ENCODE assay signal across 10 cellular contexts in the genomic region with DNA sequence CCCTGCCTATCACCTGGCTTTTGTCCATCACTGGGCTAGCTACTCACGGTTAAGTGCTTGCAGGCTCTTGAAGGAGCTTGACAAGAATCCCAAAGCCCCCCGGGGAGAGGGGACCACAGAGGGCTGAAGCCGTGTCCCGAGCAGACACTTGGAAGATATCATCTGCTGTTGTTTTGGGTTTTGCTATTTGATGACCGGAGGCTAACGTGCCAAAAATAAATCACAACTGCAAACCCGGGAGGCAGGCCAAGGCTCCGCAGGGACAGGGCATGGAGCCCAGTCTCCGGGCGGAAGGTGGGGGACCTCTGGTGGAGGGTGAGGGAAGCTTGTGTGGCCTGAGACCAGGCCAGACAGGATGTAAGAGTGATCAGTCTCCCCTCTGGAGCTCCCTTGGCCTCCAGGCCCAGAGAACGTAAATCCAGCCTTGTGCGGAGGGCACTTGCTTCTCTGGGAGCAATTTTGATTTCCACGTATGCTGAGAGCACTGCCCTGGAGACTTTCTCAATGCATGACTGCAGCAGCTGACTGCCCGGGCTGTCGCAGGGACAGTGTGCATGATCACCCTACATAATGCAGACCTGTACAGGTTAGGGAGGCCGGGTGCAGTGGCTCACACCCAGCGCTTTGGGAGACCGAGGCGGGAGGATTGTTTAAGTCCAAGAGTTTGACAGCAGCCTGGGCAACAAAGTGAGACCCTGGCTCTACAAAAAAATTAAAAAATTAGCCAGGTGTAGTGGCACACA. TPM values are rescaled to one million over a fixed set of nuclear protein-coding genes. Genes with fewer than 3 reads are reported as not detected.
DNase-seq lines count a peak whose midpoint lies in the region; ATAC-seq and TF ChIP-seq lines count a peak whose summit lies in the region.
"Had no signal": no experiment of that assay in that cellular context is flagged by ENCODE, and none has a peak within 500 bp of the region (broad histone marks: within the 10 kb centered on the region; RNA-seq: fewer than 3 reads in every experiment).

A gene (minus strand): TSS at position 164 of the 743 bp plus-strand sequence. CDS start 4,011 bp downstream, outside the sequence.

- no peaks in the 10 kb centered on the region for H3K9me3 ChIP-seq in WERI-Rb-1 (ENCODE audit: severe bottlenecking)
- H3K9me3 ChIP-seq in psoas muscle = no peaks in the 10 kb centered on the region

- TF ChIP-seq CTCF in AG04449 (IDR thresholded peaks at IDR 0.05; ENCODE audit: insufficient read depth, low read length, missing control alignments) = peak; percentile 29
- peak; percentile 52 for TF ChIP-seq CTCF in WERI-Rb-1 (IDR thresholded peaks at IDR 0.05; ENCODE audit: low read depth, low read length)
- peak; percentile 75 for TF ChIP-seq CTCF in psoas muscle (IDR thresholded peaks at IDR 0.05)

- H3K27ac Mint-ChIP-seq in activated T-helper 17 cell treated with anti-CD3 and anti-CD28 coated beads, Interleukin-2, amount 50 U/mL, for 72 hours = no peak within 1 kb of the TSS
- H3K27ac Mint-ChIP-seq: activated naive CD4-positive, alpha-beta T cell treated with anti-CD3 and anti-CD28 coated beads, Interleukin-2, amount 50 U/mL, for 24 hours; stimulated activated naive CD8-positive, alpha-beta T cell treated with anti-CD3 and anti-CD28 coated beads, Interleukin-15, Interleukin-2, amounts not matched to agents 100 ng/mL and 50 ng/mL, for 24 hours had no signal

- H3K9me3 Mint-ChIP-seq in activated T-helper 17 cell treated with anti-CD3 and anti-CD28 coated beads, Interleukin-2, amount 50 U/mL, for 72 hours = no peaks in the 10 kb centered on the region
- H3K9me3 Mint-ChIP-seq: activated naive CD4-positive, alpha-beta T cell treated with anti-CD3 and anti-CD28 coated beads, Interleukin-2, amount 50 U/mL, for 24 hours; stimulated activated naive CD8-positive, alpha-beta T cell treated with anti-CD3 and anti-CD28 coated beads, Interleukin-15, Interleukin-2, amounts not matched to agents 100 ng/mL and 50 ng/mL, for 24 hours had no signal

- no peaks in the 10 kb centered on the region for H3K4me1 Mint-ChIP-seq in activated T-helper 17 cell treated with anti-CD3 and anti-CD28 coated beads, Interleukin-2, amount 50 U/mL, for 72 hours
- H3K4me1 Mint-ChIP-seq: activated naive CD4-positive, alpha-beta T cell treated with anti-CD3 and anti-CD28 coated beads, Interleukin-2, amount 50 U/mL, for 24 hours had no signal

- H3K27me3 ChIP-seq in WERI-Rb-1 (ENCODE audit: insufficient read depth, low read depth, severe bottlenecking) (no peaks in the 10 kb centered on the region), psoas muscle (ENCODE audit: insufficient read depth in 3 of 3, low read length in 2 of 3) (no peaks in the 10 kb centered on the region)

- H3K27ac ChIP-seq in WERI-Rb-1 = no peak within 1 kb of the TSS
- peak within 1 kb of the TSS; percentile 86 for H3K27ac ChIP-seq in psoas muscle

- no peak within 1 kb of the TSS for H3K4me3 Mint-ChIP-seq in activated T-helper 17 cell treated with anti-CD3 and anti-CD28 coated beads, Interleukin-2, amount 50 U/mL, for 72 hours
- H3K4me3 Mint-ChIP-seq: activated naive CD4-positive, alpha-beta T cell treated with anti-CD3 and anti-CD28 coated beads, Interleukin-2, amount 50 U/mL, for 24 hours; stimulated activated naive CD8-positive, alpha-beta T cell treated with anti-CD3 and anti-CD28 coated beads, Interleukin-15, Interleukin-2, amounts not matched to agents 100 ng/mL and 50 ng/mL, for 24 hours had no signal

- CTCF ChIA-PET in AG04449 (lab: Yijun Ruan, JAX) = interaction anchor here (0.6 to 3.5 kb wide), 13 partner anchors 8 to 451 kb away, joined by 3 to 21 read pairs (median 5); no protein-coding TSS in a partner anchor

- intact Hi-C loops in Right ventricle myocardium superior (cut with DNase I) = no loop called here
- intact Hi-C loops in psoas muscle (cut with DNase I) = loop anchor here in 1 of 2 donors (2.0 kb wide), 1 partner anchor 14 kb away; no protein-coding TSS in a partner anchor

- 11 to 20% (median 13%) methylated on average over 19 of the region's 19 CpGs for WGBS in psoas muscle, 3 donors

- H3K4me3 ChIP-seq in AG04449 (ENCODE audit: low read depth, low read length) (no peak within 1 kb of the TSS), WERI-Rb-1 (ENCODE audit: low read depth, low read length) (no peak within 1 kb of the TSS), psoas muscle (peak within 1 kb of the TSS; percentile 67)

- peaks cover 20% of the 10 kb centered on the region for H3K36me3 Mint-ChIP-seq in activated T-helper 17 cell treated with anti-CD3 and anti-CD28 coated beads, Interleukin-2, amount 50 U/mL, for 72 hours (ENCODE audit: low read depth)

- H3K27me3 Mint-ChIP-seq in activated T-helper 17 cell treated with anti-CD3 and anti-CD28 coated beads, Interleukin-2, amount 50 U/mL, for 72 hours = no peaks in the 10 kb centered on the region
- H3K27me3 Mint-ChIP-seq: activated naive CD4-positive, alpha-beta T cell treated with anti-CD3 and anti-CD28 coated beads, Interleukin-2, amount 50 U/mL, for 24 hours; stimulated activated naive CD8-positive, alpha-beta T cell treated with anti-CD3 and anti-CD28 coated beads, Interleukin-15, Interleukin-2, amounts not matched to agents 100 ng/mL and 50 ng/mL, for 24 hours had no signal

- DNase-seq in AG04449 (ENCODE audit: low read depth, low spot score) (peak; percentile 44), HT-29 (ENCODE audit: low spot score) (peak; percentile 38), WERI-Rb-1 (peak; percentile 35), Right ventricle myocardium superior (peak; percentile 90), psoas muscle (peak; percentile 87 to 93), NCI-H1930 (lab: John Stamatoyannopoulos, UW) (no peak)
- no peak for DNase-seq in activated CD4-positive, alpha-beta T cell treated with anti-CD3 and anti-CD28 coated beads for 4 hours

- POLR2A ChIA-PET in AG04449 (lab: Yijun Ruan, JAX) = interaction anchor here (2.1 kb wide), 1 partner anchor 13 kb away, joined by 4 read pairs; no protein-coding TSS in a partner anchor

- ATAC-seq in Right ventricle myocardium superior (ENCODE audit: poor library complexity) (peak; percentile 88), psoas muscle (peak; percentile 89 to 91 (median 90))
- ATAC-seq in activated T-helper 17 cell treated with anti-CD3 and anti-CD28 coated beads, Interleukin-2, amount 50 U/mL, for 72 hours (replicated peaks) = no peak

- H3K36me3 ChIP-seq in WERI-Rb-1 (peaks cover 4% of the 10 kb centered on the region; the same call in 1 of the 2 replicates), psoas muscle (ENCODE audit: insufficient read depth in 1 of 2, low read depth in 1 of 2) (peaks cover 0 to 13% of the 10 kb centered on the region in 2 donors)

- peaks cover 33% of the 10 kb centered on the region for H3K4me1 ChIP-seq in psoas muscle

RNA-seq across cellular contexts. Expression of the gene that starts here (rescaled TPM):
- 1.5 and 1.7 TPM in 2 replicates for total RNA-seq in HT-29 (2014; rRNA removed; shearing (Covaris generic))
- total RNA-seq in Right ventricle myocardium superior = 31.3 TPM
- 10 to 100 TPM; 32.2 to 99.6 (median 46.3) TPM for total RNA-seq in psoas muscle
- polyA plus RNA-seq in psoas muscle = 10 to 100 TPM in 2 of 3 donors, 1 to 10 TPM in 1; 9.2 to 65.1 (median 39.2) TPM
- 1 to 10 TPM; 3.0 to 6.0 TPM for total RNA-seq in activated T-helper 17 cell treated with anti-CD3 and anti-CD28 coated beads, Interleukin-2, amount 50 U/mL, for 72 hours

Comparison
In these comparisons a context has a peak if more than half of its experiments do, and no peak if none do; other contexts are left out.
1. DNase-seq: peak in AG04449 (single experiment), HT-29 (single experiment), WERI-Rb-1 (single experiment), Right ventricle myocardium superior (single experiment) and psoas muscle (2 of 2); none in NCI-H1930 (0 of 2) and activated CD4-positive, alpha-beta T cell treated with anti-CD3 and anti-CD28 coated beads for 4 hours (0 of 2).
2. Peak in every context shown above with its lines, with median percentiles within 50 percentile points of each other: CTCF ChIP-seq.